Comparison of ENCODE assay signal across 8 cellular contexts in the genomic region with DNA sequence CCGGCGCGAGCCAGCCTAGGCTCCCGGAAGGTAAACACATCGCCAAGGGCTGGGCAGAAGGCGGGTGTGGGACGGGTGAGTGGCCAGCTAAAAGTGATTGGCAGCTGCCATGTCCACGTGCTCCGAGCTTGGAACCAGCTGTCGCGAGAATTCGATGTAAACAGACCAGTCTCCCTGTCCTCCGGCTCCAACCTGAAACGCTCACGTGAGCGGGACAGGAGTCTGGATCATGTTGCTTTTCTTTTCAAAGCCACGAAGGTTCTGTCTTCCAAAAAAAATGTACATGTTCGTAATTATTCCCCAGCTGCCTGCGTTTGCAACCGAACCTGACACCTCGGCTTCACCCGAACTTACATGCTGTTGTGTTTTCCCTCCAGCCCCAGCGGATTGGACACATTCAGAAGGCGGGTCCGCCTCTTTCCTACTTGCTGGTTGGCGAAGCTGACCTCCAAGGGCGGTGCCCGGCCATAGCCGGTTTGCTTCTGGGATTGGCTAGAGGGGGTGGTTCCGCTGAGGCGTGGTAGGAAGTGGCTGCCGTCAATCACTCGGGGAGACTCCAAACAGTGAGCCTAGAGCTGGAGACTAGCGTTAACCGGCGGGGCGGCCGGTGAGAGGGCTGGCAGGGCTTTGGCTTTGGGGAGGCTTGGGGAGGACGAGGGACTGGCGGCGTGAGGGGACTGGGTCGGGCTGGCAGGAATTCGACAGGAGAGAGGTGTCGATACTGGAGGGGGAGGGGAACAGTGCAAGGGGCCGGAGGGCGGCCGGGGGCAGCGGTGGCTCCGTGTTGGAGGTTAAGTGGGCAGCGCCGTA. TPM values are rescaled to one million over a fixed set of nuclear protein-coding genes. Genes with fewer than 3 reads are reported as not detected.
A peak's percentile ranks its signal among the peaks of the same experiment; 100 is the strongest.
DNase-seq lines count a peak whose midpoint lies in the region; ATAC-seq and TF ChIP-seq lines count a peak whose summit lies in the region.

A gene (plus strand): TSS at position 544 of the 810 bp plus-strand sequence.

- peak; percentile 99 for DNase-seq in GM12865 (ENCODE audit: low read depth)
- DNase-seq in NCI-H1417 treated with DMSO at 0.1 percent for 48 hours (lab: John Stamatoyannopoulos, UW), result peak; percentile 99
- DNase-seq in SW480 (ENCODE audit: low spot score), result peak; percentile 98
- peak; percentile 100 for DNase-seq in adipocyte (ENCODE audit: low read depth)
- peak; percentile 98 to 99 (median 99) for DNase-seq in heart left ventricle
- DNase-seq in pons (ENCODE audit: low spot score), result peak; percentile 100
- peak; percentile 97 for DNase-seq in type B pancreatic cell (ENCODE audit: extremely low spot score, unreplicated experiment)

- peak within 1 kb of the TSS; percentile 99 for H3K4me3 Mint-ChIP-seq in type B pancreatic cell

- peak within 1 kb of the TSS in 11 of 12 donors; percentile 40 to 86 (median 78) for H3K27ac ChIP-seq in heart left ventricle

- H3K36me3 ChIP-seq in adipocyte (ENCODE audit: control insufficient read depth, insufficient read depth, low read length, severe bottlenecking) (no peaks in the 10 kb centered on the region), heart left ventricle (peaks cover 0 to 18% (median 11%) of the 10 kb centered on the region in 9 donors)

- TF ChIP-seq CTCF in GM12865 (IDR thresholded peaks at IDR 0.05; ENCODE audit: insufficient read depth, low read depth, low read length, missing control alignments) (no peak), heart left ventricle (IDR thresholded peaks at IDR 0.05) (no peak), type B pancreatic cell (conservative IDR thresholded peaks at IDR 0.05) (no peak)

- intact Hi-C loops in heart left ventricle (cut with DNase I), result loop anchor here in 1 of 10 donors (1.0 kb wide), 1 partner anchor 78 kb away; no protein-coding TSS in a partner anchor

- H3K4me1 ChIP-seq in adipocyte (ENCODE audit: control insufficient read depth, insufficient read depth, low read length) (peaks cover 12% of the 10 kb centered on the region), heart left ventricle (peaks cover 0 to 18% (median 8%) of the 10 kb centered on the region in 12 donors)

- H3K27me3 ChIP-seq in adipocyte (replicated peaks; ENCODE audit: control insufficient read depth, insufficient read depth, low read length) (no peaks in the 10 kb centered on the region), heart left ventricle (no peaks in the 10 kb centered on the region)

- peak; percentile 83 to 98 for TF ChIP-seq POLR2A in heart left ventricle (IDR thresholded peaks at IDR 0.05)

- H3K9me3 ChIP-seq in adipocyte (ENCODE audit: control insufficient read depth, low read length) (no peaks in the 10 kb centered on the region), heart left ventricle (no peaks in the 10 kb centered on the region)

- H3K4me3 ChIP-seq in GM12865 (ENCODE audit: low read depth, low read length) (peak within 1 kb of the TSS; percentile 64), adipocyte (ENCODE audit: low read length) (peak within 1 kb of the TSS; percentile 99), heart left ventricle (peak within 1 kb of the TSS; percentile 63 to 96 (median 82))

- peak within 1 kb of the TSS; percentile 98 for H3K27ac Mint-ChIP-seq in type B pancreatic cell

- no peaks in the 10 kb centered on the region for H3K27me3 Mint-ChIP-seq in type B pancreatic cell

- WGBS in heart left ventricle, 4 donors, result 0 to 1% (median 0%) methylated on average over 50 to 51 of the region's 51 CpGs

- ATAC-seq in HG02763 (IDR thresholded peaks at IDR 0.05; ENCODE audit: unreplicated experiment) (peak; percentile 96), heart left ventricle (peak; percentile 99)

- H3K4me1 Mint-ChIP-seq in type B pancreatic cell (ENCODE audit: unreplicated experiment), result peaks cover 16% of the 10 kb centered on the region

- H3K9me3 Mint-ChIP-seq in type B pancreatic cell, result no peaks in the 10 kb centered on the region

- peak within 1 kb of the TSS; percentile 96 for H3K9ac ChIP-seq in adipocyte (ENCODE audit: low read length)

- peaks cover 3% of the 10 kb centered on the region for H3K36me3 Mint-ChIP-seq in type B pancreatic cell

RNA-seq across cellular contexts. Expression of the gene that starts here (rescaled TPM):
- total RNA-seq in heart left ventricle, result 10 to 100 TPM; 10.6 to 23.5 (median 18.3) TPM
- polyA plus RNA-seq in heart left ventricle, result 1 to 10 TPM; 4.5 to 6.8 TPM
- total RNA-seq in type B pancreatic cell (ENCODE audit: low replicate concordance), result 19.8 and 23.0 TPM in 2 replicates

Comparison
In these comparisons a context has a peak if more than half of its experiments do, and no peak if none do; other contexts are left out.
1. Peak in every context shown above with its lines: DNase-seq, ATAC-seq, H3K4me3 ChIP-seq and H3K27ac ChIP-seq.